18 cellular contexts compared by ENCODE assay signal in genomic region chr3:47079432-47079831, GRCh38.
A peak's percentile ranks its signal among the peaks of the same experiment; 100 is the strongest.
DNase-seq lines count a peak whose midpoint lies in the region; ATAC-seq and TF ChIP-seq lines count a peak whose summit lies in the region.
"Had no signal": no experiment of that assay in that cellular context is flagged by ENCODE, and none has a peak within 500 bp of the region (broad histone marks: within the 10 kb centered on the region; RNA-seq: fewer than 3 reads in every experiment).

No MANE protein-coding gene starts in this region.

- H3K4me1 ChIP-seq in neutrophil (ENCODE audit: control insufficient read depth in 1 of 2, insufficient read depth in 1 of 2, low read depth in 1 of 2, low read length in 1 of 2) (peaks cover 54 to 67% of the 10 kb centered on the region in 2 experiments), left ventricle myocardium inferior (peaks cover 16% of the 10 kb centered on the region)
- H3K4me1 ChIP-seq: HAP-1 had no signal

- DNase-seq in activated T-cell treated with anti-CD3 and anti-CD28 coated beads, Interleukin-2, amount 50 U/mL, for 72 hours = no peak
- no peak for DNase-seq in activated T-cell treated with anti-CD3 and anti-CD28 coated beads, Interleukin-2, amount 50 U/mL, for 1 hour
- DNase-seq in EH (ENCODE audit: low read depth) = peak; percentile 31
- no peak for DNase-seq in T-helper 17 cell
- no peak for DNase-seq in left ventricle myocardium inferior
- DNase-seq in DMS79 treated with DMSO at 0.1 percent for 48 hours (lab: John Stamatoyannopoulos, UW) = no peak
- DNase-seq: Calu3; CD4-positive, alpha-beta memory T cell; DMS153; GDM1; GM23248; KG1; NCI-H1092 treated with DMSO at 0.1 percent for 48 hours; NCI-H1436 treated with DMSO at 0.1 percent for 48 hours; NCI-H1930; SIG-M5 had no signal

- no peaks in the 10 kb centered on the region for H3K27me3 Mint-ChIP-seq in activated T-cell treated with anti-CD3 and anti-CD28 coated beads, Interleukin-2, amount 50 U/mL, for 72 hours (ENCODE audit: low read depth)
- H3K27me3 Mint-ChIP-seq in T-helper 17 cell = no peaks in the 10 kb centered on the region
- H3K27me3 Mint-ChIP-seq: CD4-positive, alpha-beta memory T cell had no signal

- H3K9me3 ChIP-seq in T-helper 17 cell (ENCODE audit: control insufficient read depth, low read length, poor library complexity, severe bottlenecking) (no peaks in the 10 kb centered on the region), neutrophil (no peaks in the 10 kb centered on the region), left ventricle myocardium inferior (replicated peaks) (no peaks in the 10 kb centered on the region)
- H3K9me3 ChIP-seq: HAP-1 had no signal

- H3K9me3 Mint-ChIP-seq in activated T-cell treated with anti-CD3 and anti-CD28 coated beads, Interleukin-2, amount 50 U/mL, for 72 hours = no peaks in the 10 kb centered on the region
- H3K9me3 Mint-ChIP-seq: CD4-positive, alpha-beta memory T cell had no signal

- ATAC-seq in activated T-cell treated with anti-CD3 and anti-CD28 coated beads, Interleukin-2, amount 50 U/mL, for 72 hours (replicated peaks in 1 of 2) = peak; percentile 65 to 71
- no peak for ATAC-seq in T-helper 17 cell

- intact Hi-C loops in left ventricle myocardium inferior (cut with micrococcal nuclease) = no loop called here

- peaks cover 4 to 22% of the 10 kb centered on the region in 2 donors for H3K36me3 Mint-ChIP-seq in activated T-cell treated with anti-CD3 and anti-CD28 coated beads, Interleukin-2, amount 50 U/mL, for 72 hours (ENCODE audit: insufficient read depth in 2 of 2)
- peaks cover 13% of the 10 kb centered on the region for H3K36me3 Mint-ChIP-seq in T-helper 17 cell (ENCODE audit: low read depth)

- peak overlapping the region; percentile 56 for H3K27ac Mint-ChIP-seq in activated T-cell treated with anti-CD3 and anti-CD28 coated beads, Interleukin-2, amount 50 U/mL, for 72 hours
- peak overlapping the region; percentile 63 for H3K27ac Mint-ChIP-seq in T-helper 17 cell

- peak overlapping the region; percentile 85 for H3K27ac ChIP-seq in neutrophil
- no peak overlapping the region for H3K27ac ChIP-seq in left ventricle myocardium inferior (replicated peaks)
- H3K27ac ChIP-seq: GM23248 had no signal

- H3K4me3 ChIP-seq in neutrophil (ENCODE audit: low read depth in 1 of 2, low read length in 1 of 2) (no peak overlapping the region), left ventricle myocardium inferior (no peak overlapping the region)
- H3K4me3 ChIP-seq: GM23248, HAP-1 had no signal

- TF ChIP-seq CTCF in neutrophil (IDR thresholded peaks at IDR 0.05) (no peak), left ventricle myocardium inferior (IDR thresholded peaks at IDR 0.05; ENCODE audit: borderline replicate concordance) (no peak)

- H3K36me3 ChIP-seq in neutrophil = peaks cover 25% of the 10 kb centered on the region
- H3K36me3 ChIP-seq in left ventricle myocardium inferior = peaks cover 71% of the 10 kb centered on the region

- no peak overlapping the region for H3K4me3 Mint-ChIP-seq in activated T-cell treated with anti-CD3 and anti-CD28 coated beads, Interleukin-2, amount 50 U/mL, for 72 hours
- H3K4me3 Mint-ChIP-seq in T-helper 17 cell = no peak overlapping the region
- H3K4me3 Mint-ChIP-seq: CD4-positive, alpha-beta memory T cell had no signal

- peaks cover 22% of the 10 kb centered on the region for H3K4me1 Mint-ChIP-seq in activated T-cell treated with anti-CD3 and anti-CD28 coated beads, Interleukin-2, amount 50 U/mL, for 72 hours (ENCODE audit: low read depth)
- peaks cover 27% of the 10 kb centered on the region for H3K4me1 Mint-ChIP-seq in T-helper 17 cell

- H3K27me3 ChIP-seq in neutrophil (no peaks in the 10 kb centered on the region), left ventricle myocardium inferior (ENCODE audit: low read depth) (no peaks in the 10 kb centered on the region)
